Comparison of ENCODE assay signal across 24 cellular contexts in genomic region chr12:72035625-72036024, GRCh38.
"Had no signal": no experiment of that assay in that cellular context is flagged by ENCODE, and none has a peak within 500 bp of the region (broad histone marks: within the 10 kb centered on the region; RNA-seq: fewer than 3 reads in every experiment).

No MANE protein-coding gene starts in this region.

- H3K4me3 ChIP-seq: coronary artery, dorsolateral prefrontal cortex, heart right ventricle, lung, psoas muscle, right lobe of liver, testis, tibial nerve, upper lobe of right lung, vagina had no signal

- H3K36me3 Mint-ChIP-seq: naive thymus-derived CD4-positive, alpha-beta T cell; stimulated activated effector memory CD8-positive, alpha-beta T cell treated with anti-CD3 and anti-CD28 coated beads, Interleukin-12 subunit alpha, Interleukin-12 subunit beta, amount 100 ng/mL, for 72 hours had no signal

- H3K4me1 Mint-ChIP-seq: naive thymus-derived CD4-positive, alpha-beta T cell; stimulated activated effector memory CD8-positive, alpha-beta T cell treated with anti-CD3 and anti-CD28 coated beads, Interleukin-12 subunit alpha, Interleukin-12 subunit beta, amount 100 ng/mL, for 72 hours; stimulated activated naive CD8-positive, alpha-beta T cell treated with anti-CD3 and anti-CD28 coated beads, Interleukin-15, amount 100 ng/mL, for 72 hours had no signal

- H3K27ac ChIP-seq: coronary artery, dorsolateral prefrontal cortex, heart right ventricle, neutrophil, psoas muscle, right lobe of liver, testis, tibial nerve, upper lobe of right lung, vagina had no signal

- ATAC-seq: esophagus mucosa; heart right ventricle; left cardiac atrium; left ventricle myocardium superior; naive thymus-derived CD4-positive, alpha-beta T cell; psoas muscle; right lobe of liver; stimulated activated effector memory CD8-positive, alpha-beta T cell treated with anti-CD3 and anti-CD28 coated beads, Interleukin-12 subunit alpha, Interleukin-12 subunit beta, amount 100 ng/mL, for 72 hours; stimulated activated naive CD8-positive, alpha-beta T cell treated with anti-CD3 and anti-CD28 coated beads, Interleukin-15, amount 100 ng/mL, for 72 hours; upper lobe of right lung had no signal

- H3K9me3 ChIP-seq: neutrophil, psoas muscle, right lobe of liver, testis, tibial nerve, upper lobe of right lung, vagina had no signal

- H3K27ac Mint-ChIP-seq: naive thymus-derived CD4-positive, alpha-beta T cell; nephron progenitor cell; stimulated activated effector memory CD8-positive, alpha-beta T cell treated with anti-CD3 and anti-CD28 coated beads, Interleukin-12 subunit alpha, Interleukin-12 subunit beta, amount 100 ng/mL, for 72 hours; stimulated activated naive CD8-positive, alpha-beta T cell treated with anti-CD3 and anti-CD28 coated beads, Interleukin-15, amount 100 ng/mL, for 72 hours had no signal

- H3K36me3 ChIP-seq: heart right ventricle, neutrophil, right lobe of liver, tibial nerve, upper lobe of right lung, vagina had no signal

- H3K27me3 Mint-ChIP-seq: stimulated activated naive CD8-positive, alpha-beta T cell treated with anti-CD3 and anti-CD28 coated beads, Interleukin-15, amount 100 ng/mL, for 72 hours had no signal

- DNase-seq: dorsolateral prefrontal cortex; effector CD8-positive, alpha-beta T cell; heart right ventricle; hypothalamus; kidney; left cardiac atrium; left ventricle myocardium superior; naive thymus-derived CD4-positive, alpha-beta T cell; nephron progenitor cell; psoas muscle; retina; right lobe of liver; stimulated activated CD4-positive, alpha-beta T cell treated with anti-CD3 and anti-CD28 coated beads, Interleukin-4, amount 100 ng/mL, for 1 hour; stimulated activated CD8-positive, alpha-beta memory T cell treated with anti-CD3 and anti-CD28 coated beads, Interleukin-4, amount 100 ng/mL, for 48 hours; stimulated activated naive CD8-positive, alpha-beta T cell treated with anti-CD3 and anti-CD28 coated beads, Interleukin-15, amount 100 ng/mL, for 72 hours; testis; upper lobe of right lung had no signal

- H3K4me1 ChIP-seq: heart right ventricle, psoas muscle, right lobe of liver, testis, tibial nerve, upper lobe of right lung, vagina had no signal

- H3K4me3 Mint-ChIP-seq: naive thymus-derived CD4-positive, alpha-beta T cell; nephron progenitor cell; stimulated activated effector memory CD8-positive, alpha-beta T cell treated with anti-CD3 and anti-CD28 coated beads, Interleukin-12 subunit alpha, Interleukin-12 subunit beta, amount 100 ng/mL, for 72 hours; stimulated activated naive CD8-positive, alpha-beta T cell treated with anti-CD3 and anti-CD28 coated beads, Interleukin-15, amount 100 ng/mL, for 72 hours had no signal

- H3K27me3 ChIP-seq: neutrophil, right lobe of liver, testis, tibial nerve, upper lobe of right lung, vagina had no signal

- H3K9me3 Mint-ChIP-seq: stimulated activated naive CD8-positive, alpha-beta T cell treated with anti-CD3 and anti-CD28 coated beads, Interleukin-15, amount 100 ng/mL, for 72 hours had no signal
